Comparison of ENCODE assay signal across 11 cellular contexts in the genomic region with DNA sequence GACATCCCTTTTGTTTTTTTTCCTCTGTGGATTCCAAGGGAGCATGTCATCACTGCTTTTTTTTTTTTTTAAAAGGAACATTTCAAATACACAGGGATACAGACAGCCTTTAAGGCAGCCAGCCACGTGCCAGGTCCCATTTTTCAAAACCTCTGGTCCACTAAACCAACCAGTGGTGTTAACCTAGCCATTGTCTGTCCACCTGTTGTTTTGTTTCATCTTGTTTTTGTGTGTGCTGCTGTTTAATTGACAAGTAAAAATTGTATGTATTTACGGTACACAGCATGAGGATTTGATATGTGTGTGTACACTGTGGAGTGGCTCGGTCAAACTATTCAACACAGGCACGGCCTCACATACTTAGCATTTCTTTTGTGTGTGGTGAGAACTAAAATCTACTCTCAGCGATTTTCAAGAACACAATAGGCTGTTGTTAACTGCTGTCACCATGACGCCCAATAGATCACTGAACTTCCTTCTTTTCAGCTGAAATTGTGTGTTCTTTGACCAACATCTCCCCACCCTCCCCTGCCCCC. TPM values are rescaled to one million over a fixed set of nuclear protein-coding genes. Genes with fewer than 3 reads are reported as not detected.
DNase-seq lines count a peak whose midpoint lies in the region; ATAC-seq and TF ChIP-seq lines count a peak whose summit lies in the region.
"Had no signal": no experiment of that assay in that cellular context is flagged by ENCODE, and none has a peak within 500 bp of the region (broad histone marks: within the 10 kb centered on the region; RNA-seq: fewer than 3 reads in every experiment).

No MANE protein-coding gene starts in this region.

- H3K4me3 ChIP-seq in breast epithelium (no peak overlapping the region), gastroesophageal sphincter (no peak overlapping the region)

- POLR2A ChIA-PET in MCF 10A (lab: Yijun Ruan, JAX), result no interaction called here

- H3K36me3 Mint-ChIP-seq in MCF 10A (ENCODE audit: insufficient read depth, unreplicated experiment) (no peaks in the 10 kb centered on the region), type B pancreatic cell (no peaks in the 10 kb centered on the region)
- no peaks in the 10 kb centered on the region for H3K36me3 Mint-ChIP-seq in activated CD8-positive, alpha-beta memory T cell treated with anti-CD3 and anti-CD28 coated beads, Interleukin-2, amount 10 ng/mL, durations not matched to agents 7 days and 5 days

- TF ChIP-seq POLR2A in breast epithelium (IDR thresholded peaks at IDR 0.05) (no peak), gastroesophageal sphincter (IDR thresholded peaks at IDR 0.05) (no peak)

- H3K27ac ChIP-seq in breast epithelium, result peak overlapping the region; percentile 40 to 43
- H3K27ac ChIP-seq in gastroesophageal sphincter, result peak overlapping the region in 2 of 4 donors; percentile 15 to 31

- DNase-seq in breast epithelium (ENCODE audit: low spot score in 2 of 2) (no peak), MCF 10A (ENCODE audit: unreplicated experiment) (no peak), SK-MEL-5 (ENCODE audit: low read depth, low spot score) (peak; percentile 53), type B pancreatic cell (ENCODE audit: extremely low spot score, unreplicated experiment) (no peak)
- DNase-seq in activated CD8-positive, alpha-beta memory T cell treated with anti-CD3 and anti-CD28 coated beads, Interleukin-2, amount 10 ng/mL, durations not matched to agents 7 days and 5 days, result no peak
- no peak for DNase-seq in effector CD4-positive, alpha-beta T cell
- DNase-seq: NCI-H1436 treated with DMSO at 0.1 percent for 48 hours; stimulated activated CD4-positive, alpha-beta T cell treated with anti-CD3 and anti-CD28 coated beads, Interleukin-2, amount 100 ng/mL, for 24 hours had no signal

- 18 to 30% methylated on average over 4 to 6 of the region's 6 CpGs for WGBS in gastroesophageal sphincter (ENCODE audit: low coverage in 1 of 2), 2 donors

- H3K27me3 ChIP-seq in breast epithelium (peaks cover 0 to 7% of the 10 kb centered on the region in 2 donors), gastroesophageal sphincter (peaks cover 49% of the 10 kb centered on the region)

- H3K9me3 Mint-ChIP-seq in MCF 10A (ENCODE audit: unreplicated experiment) (no peaks in the 10 kb centered on the region), type B pancreatic cell (no peaks in the 10 kb centered on the region)
- H3K9me3 Mint-ChIP-seq in activated CD8-positive, alpha-beta memory T cell treated with anti-CD3 and anti-CD28 coated beads, Interleukin-2, amount 10 ng/mL, durations not matched to agents 7 days and 5 days (ENCODE audit: low read depth), result no peaks in the 10 kb centered on the region

- in situ Hi-C loops in SK-MEL-5 (cut with HindIII; ENCODE audit: low pct_unique_long_range_greater_than_20kb, low sequenced_read_pairs), result no loop called here

- H3K4me1 Mint-ChIP-seq in MCF 10A (ENCODE audit: insufficient read depth, unreplicated experiment), result peaks cover 5% of the 10 kb centered on the region
- H3K4me1 Mint-ChIP-seq in type B pancreatic cell (ENCODE audit: unreplicated experiment), result peaks cover 20% of the 10 kb centered on the region
- peaks cover 7% of the 10 kb centered on the region for H3K4me1 Mint-ChIP-seq in activated CD8-positive, alpha-beta memory T cell treated with anti-CD3 and anti-CD28 coated beads, Interleukin-2, amount 10 ng/mL, durations not matched to agents 7 days and 5 days

- TF ChIP-seq CTCF in breast epithelium (IDR thresholded peaks at IDR 0.05), result no peak
- TF ChIP-seq CTCF in MCF 10A (IDR thresholded peaks at IDR 0.05; ENCODE audit: unreplicated experiment), result no peak
- no peak for TF ChIP-seq CTCF in gastroesophageal sphincter (IDR thresholded peaks at IDR 0.05)
- TF ChIP-seq CTCF in type B pancreatic cell (conservative IDR thresholded peaks at IDR 0.05), result no peak

- CTCF ChIA-PET in MCF 10A (lab: Yijun Ruan, JAX), result interaction anchor here (0.8 to 5.5 kb wide), 6 partner anchors 40 to 90 kb away, joined by 4 to 60 read pairs (median 12); no protein-coding TSS in a partner anchor
- CTCF ChIA-PET in activated CD8-positive, alpha-beta memory T cell treated with anti-CD3 and anti-CD28 coated beads, Interleukin-2, amount 10 ng/mL, durations not matched to agents 7 days and 5 days (lab: Charles Lee), result interaction anchor here (1.9 kb wide), 1 partner anchor 225 kb away, joined by 4 read pairs; no protein-coding TSS in a partner anchor

- H3K4me1 ChIP-seq in breast epithelium (no peaks in the 10 kb centered on the region), gastroesophageal sphincter (peaks cover 0 to 39% (median 4%) of the 10 kb centered on the region in 3 donors)

- no peaks in the 10 kb centered on the region for H3K36me3 ChIP-seq in breast epithelium
- H3K36me3 ChIP-seq in gastroesophageal sphincter, result no peaks in the 10 kb centered on the region

- H3K4me3 Mint-ChIP-seq in MCF 10A (ENCODE audit: unreplicated experiment) (no peak overlapping the region), type B pancreatic cell (no peak overlapping the region)
- no peak overlapping the region for H3K4me3 Mint-ChIP-seq in activated CD8-positive, alpha-beta memory T cell treated with anti-CD3 and anti-CD28 coated beads, Interleukin-2, amount 10 ng/mL, durations not matched to agents 7 days and 5 days

- H3K9me3 ChIP-seq in breast epithelium (no peaks in the 10 kb centered on the region), gastroesophageal sphincter (no peaks in the 10 kb centered on the region)

- BruUV-seq in MCF 10A (replicated peaks; lab: Mats Ljungman, UMichigan), result no TSS peak

- ATAC-seq in gastroesophageal sphincter (peak; percentile 46), HG02678 (IDR thresholded peaks at IDR 0.05; ENCODE audit: unreplicated experiment) (no peak)
- no peak for ATAC-seq in activated CD8-positive, alpha-beta memory T cell treated with anti-CD3 and anti-CD28 coated beads, Interleukin-2, amount 10 ng/mL, durations not matched to agents 7 days and 5 days

- TF ChIP-seq EP300 in gastroesophageal sphincter (IDR thresholded peaks at IDR 0.05), result no peak

- no peak overlapping the region for H3K27ac Mint-ChIP-seq in MCF 10A (ENCODE audit: low read depth, unreplicated experiment)
- H3K27ac Mint-ChIP-seq in type B pancreatic cell, result peak overlapping the region; percentile 86
- H3K27ac Mint-ChIP-seq in activated CD8-positive, alpha-beta memory T cell treated with anti-CD3 and anti-CD28 coated beads, Interleukin-2, amount 10 ng/mL, durations not matched to agents 7 days and 5 days, result no peak overlapping the region

- intact Hi-C loops in breast epithelium (cut with DNase I; ENCODE audit: low total_unique reads) (no loop called here), MCF 10A (cut with micrococcal nuclease) (no loop called here)

- peaks cover 15% of the 10 kb centered on the region for H3K27me3 Mint-ChIP-seq in MCF 10A (ENCODE audit: insufficient read depth, unreplicated experiment)
- peaks cover 10% of the 10 kb centered on the region for H3K27me3 Mint-ChIP-seq in type B pancreatic cell
- H3K27me3 Mint-ChIP-seq in activated CD8-positive, alpha-beta memory T cell treated with anti-CD3 and anti-CD28 coated beads, Interleukin-2, amount 10 ng/mL, durations not matched to agents 7 days and 5 days, result peaks cover 11% of the 10 kb centered on the region

RNA-seq across cellular contexts. Expression of a gene that starts 19.2 kb away (rescaled TPM):
- not detected for total RNA-seq in breast epithelium
- not detected in 2 replicates for total RNA-seq in MCF 10A (2022)
- total RNA-seq in SK-MEL-5 (2014; rRNA removed; shearing (Covaris generic)), result not detected in 2 replicates
- polyA plus RNA-seq in SK-MEL-5 (2015; cell fraction: cytosol; rRNA removed), result not detected in 2 replicates
- polyA plus RNA-seq in SK-MEL-5 (2015; cell fraction: nucleus; rRNA removed), result not detected in 2 replicates
- not detected for total RNA-seq in gastroesophageal sphincter
- 0.50 TPM in 1 of 2 replicates, not detected in the other for total RNA-seq in type B pancreatic cell (ENCODE audit: low replicate concordance)
- not detected for total RNA-seq in activated CD8-positive, alpha-beta memory T cell treated with anti-CD3 and anti-CD28 coated beads, Interleukin-2, amount 10 ng/mL, durations not matched to agents 7 days and 5 days
- total RNA-seq: urinary bladder had no signal
- polyA plus RNA-seq: urinary bladder had no signal

RNA-seq across cellular contexts. Expression of a gene that starts 50.4 kb away (rescaled TPM):
- total RNA-seq in breast epithelium, result 10 to 100 TPM; 26.9 to 36.1 (median 27.4) TPM
- total RNA-seq in MCF 10A (2022), result 36.7 and 47.2 TPM in 2 replicates
- 10.4 and 10.8 TPM in 2 replicates for total RNA-seq in SK-MEL-5 (2014; rRNA removed; shearing (Covaris generic))
- 22.9 and 23.0 TPM in 2 replicates for polyA plus RNA-seq in SK-MEL-5 (2015; cell fraction: cytosol; rRNA removed)
- 67.8 and 71.2 TPM in 2 replicates for polyA plus RNA-seq in SK-MEL-5 (2015; cell fraction: nucleus; rRNA removed)
- total RNA-seq in gastroesophageal sphincter, result 10 to 100 TPM; 14.4 to 31.9 (median 24.8) TPM
- 35.4 and 42.3 TPM in 2 replicates for total RNA-seq in type B pancreatic cell (ENCODE audit: low replicate concordance)
- 10 to 100 TPM; 29.5 to 40.0 TPM for total RNA-seq in activated CD8-positive, alpha-beta memory T cell treated with anti-CD3 and anti-CD28 coated beads, Interleukin-2, amount 10 ng/mL, durations not matched to agents 7 days and 5 days
